Comparison of ENCODE assay signal across 8 cellular contexts in genomic region chr18:36688020-36688965, GRCh38.
DNase-seq lines count a peak whose midpoint lies in the region; ATAC-seq and TF ChIP-seq lines count a peak whose summit lies in the region.

No MANE protein-coding gene starts in this region.

- ATAC-seq in HG03159 (IDR thresholded peaks at IDR 0.05; ENCODE audit: unreplicated experiment) (peak; percentile 88), HG03045 (IDR thresholded peaks at IDR 0.05; ENCODE audit: unreplicated experiment) (no peak)
- ATAC-seq in activated T-cell treated with anti-CD3 and anti-CD28 coated beads, Interleukin-2, amount 50 U/mL, for 72 hours (replicated peaks in 1 of 2) = no peak

- no peaks in the 10 kb centered on the region for H3K27me3 ChIP-seq in ovary

- H3K4me1 ChIP-seq in ovary (ENCODE audit: insufficient read depth) = no peaks in the 10 kb centered on the region

- H3K9me3 ChIP-seq in ovary = no peaks in the 10 kb centered on the region

- in situ Hi-C loops in ACHN (cut with HindIII; ENCODE audit: low pct_ligation_motif_present, low pct_unique_long_range_greater_than_20kb, low sequenced_read_pairs) = no loop called here

- TF ChIP-seq POLR2A in ovary (IDR thresholded peaks at IDR 0.05) = no peak

- no peaks in the 10 kb centered on the region for H3K4me1 Mint-ChIP-seq in activated T-cell treated with anti-CD3 and anti-CD28 coated beads, Interleukin-2, amount 50 U/mL, for 72 hours (ENCODE audit: low read depth)

- H3K27ac Mint-ChIP-seq in activated T-cell treated with anti-CD3 and anti-CD28 coated beads, Interleukin-2, amount 50 U/mL, for 72 hours = no peak overlapping the region

- peaks cover 13% of the 10 kb centered on the region for H3K27me3 Mint-ChIP-seq in activated T-cell treated with anti-CD3 and anti-CD28 coated beads, Interleukin-2, amount 50 U/mL, for 72 hours (ENCODE audit: low read depth)

- peaks cover 0 to 2% of the 10 kb centered on the region in 2 donors for H3K36me3 Mint-ChIP-seq in activated T-cell treated with anti-CD3 and anti-CD28 coated beads, Interleukin-2, amount 50 U/mL, for 72 hours (ENCODE audit: insufficient read depth in 2 of 2)

- peak; percentile 60 for DNase-seq in ACHN
- peak; percentile 56 for DNase-seq in GM10266 (ENCODE audit: extremely low spot score)
- peak; percentile 30 to 78 for DNase-seq in NCI-H526 (lab: John Stamatoyannopoulos, UW)
- DNase-seq in activated T-cell treated with anti-CD3 and anti-CD28 coated beads, Interleukin-2, amount 50 U/mL, for 72 hours = peak; percentile 43 to 56
- peak; percentile 53 to 85 for DNase-seq in foreskin fibroblast
- peak; percentile 26 to 66 (median 54) for DNase-seq in ovary

- no peak overlapping the region for H3K27ac ChIP-seq in ovary

- TF ChIP-seq CTCF in GM10266 (IDR thresholded peaks at IDR 0.05; ENCODE audit: control insufficient read depth, insufficient read depth, low read depth, missing control alignments) = peak; percentile 75
- peak; percentile 98 for TF ChIP-seq CTCF in foreskin fibroblast (IDR thresholded peaks at IDR 0.05; ENCODE audit: low read depth, low read length)
- TF ChIP-seq CTCF in ovary (IDR thresholded peaks at IDR 0.05) = peak; percentile 21 to 44 (median 44)

- intact Hi-C loops in ovary (cut with DNase I) = loop anchor here in 1 of 4 donors (10.0 kb wide), 1 partner anchor 1387 kb away; no protein-coding TSS in a partner anchor

- no peak for TF ChIP-seq EP300 in ovary (IDR thresholded peaks at IDR 0.05)

- H3K4me3 ChIP-seq in foreskin fibroblast (ENCODE audit: low read depth in 1 of 2, low read length in 2 of 2) (no peak overlapping the region), ovary (no peak overlapping the region)

- peaks cover 3 to 5% of the 10 kb centered on the region in 2 donors for H3K9me3 Mint-ChIP-seq in activated T-cell treated with anti-CD3 and anti-CD28 coated beads, Interleukin-2, amount 50 U/mL, for 72 hours

- H3K4me3 Mint-ChIP-seq in activated T-cell treated with anti-CD3 and anti-CD28 coated beads, Interleukin-2, amount 50 U/mL, for 72 hours = no peak overlapping the region

- H3K36me3 ChIP-seq in ovary = no peaks in the 10 kb centered on the region

- WGBS in ovary, 3 donors = 57 to 73% (median 72%) methylated on average over 3 of the region's 3 CpGs

Comparison
In these comparisons a context has a peak if more than half of its experiments do, and no peak if none do; other contexts are left out.
1. CTCF ChIP-seq: peak in every context shown above with its lines; median percentile 98 in foreskin fibroblast; 75 in GM10266; 44 in ovary.